19 cellular contexts compared by ENCODE assay signal in the genomic region with DNA sequence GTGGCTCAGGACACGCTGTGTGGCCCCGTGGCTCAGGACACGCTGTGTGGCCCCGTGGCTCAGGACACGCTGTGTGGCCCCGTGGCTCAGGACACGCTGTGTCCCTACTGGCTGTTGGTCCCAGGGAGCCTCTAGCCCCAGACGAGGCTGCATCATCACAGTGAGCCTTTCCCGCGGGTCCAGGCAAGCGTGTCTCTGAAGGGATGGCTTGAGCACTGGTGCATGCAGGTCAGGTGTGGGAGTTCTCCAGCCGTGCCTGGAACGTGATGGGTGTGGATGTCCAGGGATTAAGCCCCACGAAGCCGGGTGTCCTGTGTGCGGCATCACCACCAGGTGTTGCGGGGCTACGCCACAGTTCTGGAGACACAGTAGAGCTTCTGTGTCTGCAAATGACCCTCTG.
DNase-seq lines count a peak whose midpoint lies in the region; ATAC-seq, FAIRE-seq and TF ChIP-seq lines count a peak whose summit lies in the region.
"Had no signal": no experiment of that assay in that cellular context is flagged by ENCODE, and none has a peak within 500 bp of the region (broad histone marks: within the 10 kb centered on the region; RNA-seq: fewer than 3 reads in every experiment).

No MANE protein-coding gene starts in this region.

- no peak overlapping the region for H2AFZ ChIP-seq in K562 (ENCODE audit: low read depth, low read length)
- H2AFZ ChIP-seq: GM23338 had no signal

- TF ChIP-seq POLR2A in K562 (conservative IDR thresholded peaks at IDR 0.05) = no peak

- peak overlapping the region; percentile 79 for H3K4me2 ChIP-seq in BLaER1
- H3K4me2 ChIP-seq in BLaER1 treated with 17β-estradiol and CSF1 and Interleukin-3, amounts not matched to agents 10 nM and 100 nM = peak overlapping the region in 8 of 11 experiments; percentile 47 to 76 (median 64); a peak in 15 of 22 replicates
- no peak overlapping the region for H3K4me2 ChIP-seq in K562 (ENCODE audit: insufficient read depth, low read length)
- H3K4me2 ChIP-seq: GM23338 had no signal

- no peaks in the 10 kb centered on the region for H3K27me3 Mint-ChIP-seq in Caco-2 (ENCODE audit: insufficient read depth, unreplicated experiment)

- no peak for TF ChIP-seq RAD21 in K562 (CRISPR knock-in tag; conservative IDR thresholded peaks at IDR 0.05 in 1 of 2, IDR thresholded peaks at IDR 0.05 in 1 of 2)

- H3K4me3 Mint-ChIP-seq in Caco-2 (ENCODE audit: unreplicated experiment) = no peak overlapping the region
- H3K4me3 Mint-ChIP-seq: CD14-positive monocyte; CD4-positive, alpha-beta memory T cell; GM23338; HFFc6 had no signal

- H3K27ac Mint-ChIP-seq in Caco-2 (ENCODE audit: unreplicated experiment) = no peak overlapping the region
- H3K27ac Mint-ChIP-seq: CD14-positive monocyte; CD4-positive, alpha-beta memory T cell; GM23338; HFFc6 had no signal

- H3K36me3 ChIP-seq in BLaER1 = no peaks in the 10 kb centered on the region
- H3K36me3 ChIP-seq in BLaER1 treated with 17β-estradiol and CSF1 and Interleukin-3, amounts not matched to agents 10 nM and 100 nM = no peaks in the 10 kb centered on the region
- H3K36me3 ChIP-seq in K562 (ENCODE audit: control insufficient read depth, insufficient read depth, low read length) = no peaks in the 10 kb centered on the region
- H3K36me3 ChIP-seq in Caco-2 (ENCODE audit: control insufficient read depth, insufficient read depth, low read length) = no peaks in the 10 kb centered on the region
- H3K36me3 ChIP-seq: HAP-1 had no signal

- H4K20me1 ChIP-seq in BLaER1 (no peaks in the 10 kb centered on the region), K562 (replicated peaks; ENCODE audit: control insufficient read depth, insufficient read depth, low read length) (no peaks in the 10 kb centered on the region)
- H4K20me1 ChIP-seq in BLaER1 treated with 17β-estradiol and CSF1 and Interleukin-3, amounts not matched to agents 10 nM and 100 nM = no peaks in the 10 kb centered on the region

- peaks cover 62% of the 10 kb centered on the region for H3K4me1 ChIP-seq in BLaER1
- H3K4me1 ChIP-seq in BLaER1 treated with 17β-estradiol and CSF1 and Interleukin-3, amounts not matched to agents 10 nM and 100 nM = peaks cover 19 to 62% (median 52%) of the 10 kb centered on the region in 10 experiments
- H3K4me1 ChIP-seq in K562 (replicated peaks in 1 of 2; ENCODE audit: control insufficient read depth in 2 of 2, insufficient read depth in 2 of 2, low read length in 2 of 2) = peaks cover 0 to 13% of the 10 kb centered on the region in 2 experiments; a peak in 3 of 5 replicates
- peaks cover 38% of the 10 kb centered on the region for H3K4me1 ChIP-seq in Caco-2

- TF ChIP-seq CTCF in K562 (IDR thresholded peaks at IDR 0.05 in 2 of 3, conservative IDR thresholded peaks at IDR 0.05 in 1 of 3; ENCODE audit: insufficient read depth in 2 of 3, low read depth in 1 of 3, low read length in 3 of 3) (no peak), Caco-2 (IDR thresholded peaks at IDR 0.05; ENCODE audit: insufficient read depth in 1 of 2, low read depth in 1 of 2, low read length in 1 of 2, severe bottlenecking in 1 of 2, unreplicated experiment in 1 of 2) (no peak), D721Med (IDR thresholded peaks at IDR 0.05; ENCODE audit: insufficient read depth, missing control alignments) (no peak)

- H3K9me3 ChIP-seq in BLaER1 (no peaks in the 10 kb centered on the region), K562 (replicated peaks; ENCODE audit: control insufficient read depth, insufficient read depth, low read depth, low read length) (no peaks in the 10 kb centered on the region), Caco-2 (no peaks in the 10 kb centered on the region)
- no peaks in the 10 kb centered on the region for H3K9me3 ChIP-seq in BLaER1 treated with 17β-estradiol and CSF1 and Interleukin-3, amounts not matched to agents 10 nM and 100 nM (replicated peaks in 1 of 11)
- H3K9me3 ChIP-seq: HAP-1 had no signal

- BruUV-seq in K562 (replicated peaks; lab: Mats Ljungman, UMichigan) (no TSS peak), Caco-2 (replicated peaks; lab: Mats Ljungman, UMichigan) (no TSS peak)

- H3K4me3 ChIP-seq in BLaER1 (no peak overlapping the region), K562 (no peak overlapping the region), Caco-2 (ENCODE audit: low read depth, low read length) (no peak overlapping the region)
- no peak overlapping the region for H3K4me3 ChIP-seq in BLaER1 treated with 17β-estradiol and CSF1 and Interleukin-3, amounts not matched to agents 10 nM and 100 nM
- H3K4me3 ChIP-seq: GM23338, HAP-1 had no signal

- CTCF ChIA-PET in K562 (lab: Yijun Ruan, JAX; ENCODE audit: low intra/inter-chr PET ratio) = no interaction called here
- CTCF ChIA-PET in Caco-2 (lab: Charles Lee) = no interaction called here

- no peaks in the 10 kb centered on the region for H3K9me3 Mint-ChIP-seq in Caco-2 (ENCODE audit: unreplicated experiment)
- H3K9me3 Mint-ChIP-seq: HFFc6 had no signal

- H3K27me3 ChIP-seq in BLaER1 (0 out of 2 replicates have a peak, but pooled peaks cover 3% of the 10 kb centered on the region), K562 (ENCODE audit: control insufficient read depth in 2 of 2, insufficient read depth in 2 of 2, low read length in 2 of 2) (peaks cover 0 to 45% of the 10 kb centered on the region in 2 experiments; a peak in 2 of 5 replicates), Caco-2 (replicated peaks; ENCODE audit: control insufficient read depth, insufficient read depth, low read length) (no peaks in the 10 kb centered on the region)
- peaks cover 0 to 18% (median 0%) of the 10 kb centered on the region in 11 experiments; a peak in 8 of 22 replicates for H3K27me3 ChIP-seq in BLaER1 treated with 17β-estradiol and CSF1 and Interleukin-3, amounts not matched to agents 10 nM and 100 nM

- H3K79me2 ChIP-seq in K562 (ENCODE audit: control insufficient read depth, insufficient read depth, low read length) = no peaks in the 10 kb centered on the region

- ATAC-seq in K562 (no peak), GM18909 (IDR thresholded peaks at IDR 0.05; ENCODE audit: poor library complexity, unreplicated experiment) (no peak)
- ATAC-seq: GM23338 had no signal

- POLR2A ChIA-PET in K562 (lab: Yijun Ruan, JAX) = interaction anchor here (1.6 kb wide), 1 partner anchor 10 kb away, joined by 4 read pairs; no protein-coding TSS in a partner anchor
- POLR2A ChIA-PET in Caco-2 (lab: Charles Lee) = no interaction called here

- H3K27ac ChIP-seq in BLaER1 (no peak overlapping the region), K562 (ENCODE audit: extremely low read depth, low read depth, low read length) (no peak overlapping the region)
- H3K27ac ChIP-seq in BLaER1 treated with 17β-estradiol and CSF1 and Interleukin-3, amounts not matched to agents 10 nM and 100 nM = no peak overlapping the region

- no peak overlapping the region for H3K9ac ChIP-seq in BLaER1
- H3K9ac ChIP-seq in BLaER1 treated with 17β-estradiol and CSF1 and Interleukin-3, amounts not matched to agents 10 nM and 100 nM = no peak overlapping the region
- no peak overlapping the region for H3K9ac ChIP-seq in K562 (ENCODE audit: insufficient read depth in 1 of 2, low read depth in 2 of 2, low read length in 2 of 2)

- TF ChIP-seq EP300 in K562 (IDR thresholded peaks at IDR 0.05; ENCODE audit: low read length) = no peak

- no peaks in the 10 kb centered on the region for H3K9me1 ChIP-seq in K562 (ENCODE audit: control insufficient read depth, insufficient read depth, low read length)

- H3K4me1 Mint-ChIP-seq in Caco-2 (ENCODE audit: low read depth, unreplicated experiment) = peaks cover 12% of the 10 kb centered on the region
- H3K4me1 Mint-ChIP-seq: CD4-positive, alpha-beta memory T cell had no signal

- 0% methylated on average over 13 of the region's 18 CpGs for WGBS in K562 (ENCODE audit: insufficient coverage, low coverage, missing lambda C conversion rate)

- intact Hi-C loops in K562 (cut with micrococcal nuclease) = no loop called here
- intact Hi-C loops in Caco-2 (cut with micrococcal nuclease; ENCODE audit: unreplicated experiment) = no loop called here

- in situ Hi-C loops in K562 (cut with MboI) = no loop called here

- H3K36me3 Mint-ChIP-seq in Caco-2 (ENCODE audit: insufficient read depth, unreplicated experiment) = peaks cover 5% of the 10 kb centered on the region
- H3K36me3 Mint-ChIP-seq: CD14-positive monocyte; CD4-positive, alpha-beta memory T cell had no signal

- no peak for DNase-seq in K562 (ENCODE audit: extremely low read depth in 1 of 4, low spot score in 3 of 4)
- DNase-seq in left kidney (ENCODE audit: low read depth, low spot score) = peak; percentile 68
- DNase-seq in Caco-2 = no peak
- DNase-seq in D721Med (ENCODE audit: insufficient read length, low spot score) = no peak
- DNase-seq in GM19238 (ENCODE audit: insufficient read length, low spot score) = no peak
- DNase-seq: COR-L47, DMS53, DMS79 treated with DMSO at 0.1 percent for 48 hours, GF-D8, HFFc6 had no signal

- no peak for FAIRE-seq in K562 (lab: Jason Lieb, UNC)
- no peak for FAIRE-seq in D721Med (lab: Jason Lieb, UNC)
- FAIRE-seq: GM12891, H54 had no signal

TF ChIP-seq in K562, 482 proteins besides CTCF, POLR2A, EP300 and RAD21:
- no peak for TF ChIP-seq ZBED1 (IDR thresholded peaks at IDR 0.05)
- TF ChIP-seq, protein P1, sequence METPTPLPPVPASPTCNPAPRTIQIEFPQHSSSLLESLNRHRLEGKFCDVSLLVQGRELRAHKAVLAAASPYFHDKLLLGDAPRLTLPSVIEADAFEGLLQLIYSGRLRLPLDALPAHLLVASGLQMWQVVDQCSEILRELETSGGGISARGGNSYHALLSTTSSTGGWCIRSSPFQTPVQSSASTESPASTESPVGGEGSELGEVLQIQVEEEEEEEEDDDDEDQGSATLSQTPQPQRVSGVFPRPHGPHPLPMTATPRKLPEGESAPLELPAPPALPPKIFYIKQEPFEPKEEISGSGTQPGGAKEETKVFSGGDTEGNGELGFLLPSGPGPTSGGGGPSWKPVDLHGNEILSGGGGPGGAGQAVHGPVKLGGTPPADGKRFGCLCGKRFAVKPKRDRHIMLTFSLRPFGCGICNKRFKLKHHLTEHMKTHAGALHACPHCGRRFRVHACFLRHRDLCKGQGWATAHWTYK (CRISPR knock-in tag; IDR thresholded peaks at IDR 0.05) = 0 out of 2 replicates have a peak, but pooled peaks have one; percentile 39
- TF ChIP-seq JUN (IDR thresholded peaks at IDR 0.05; ENCODE audit: borderline replicate concordance, low read depth, low read length) = no peak
- TF ChIP-seq JUN (CRISPR knock-in tag; IDR thresholded peaks at IDR 0.05; ENCODE audit: borderline replicate concordance) = no peak
